In genomic region chr7:102244601-102245000, GRCh38 we compare ENCODE assay signal across 27 cellular contexts.
"Had no signal": no experiment of that assay in that cellular context is flagged by ENCODE, and none has a peak within 500 bp of the region (broad histone marks: within the 10 kb centered on the region; RNA-seq: fewer than 3 reads in every experiment).

No MANE protein-coding gene starts in this region.

- H3K27ac ChIP-seq: epithelial cell of prostate, esophagus squamous epithelium, pancreas, right atrium auricular region, stomach, suprapubic skin, tibial artery, WERI-Rb-1 had no signal

- H3K4me1 ChIP-seq: esophagus squamous epithelium, pancreas, right atrium auricular region, stomach, suprapubic skin, tibial artery had no signal

- H3K9me3 ChIP-seq: esophagus squamous epithelium, pancreas, right atrium auricular region, stomach, suprapubic skin, tibial artery had no signal

- ATAC-seq: activated CD4-positive, CD25-positive, alpha-beta regulatory T cell treated with anti-CD3 and anti-CD28 coated beads, Interleukin-2, amount 50 U/mL, for 24 hours; left cardiac atrium; left ventricle myocardium superior; pancreas; stimulated activated naive B cell treated with anti-CD40 and anti-IgM and Interleukin-4, amounts not matched to agents 10 μg/mL and 1 μg/mL and 100 μg/mL, for 72 hours had no signal

- FAIRE-seq: colon, pancreas, TTC549 had no signal

- H3K27me3 ChIP-seq: esophagus squamous epithelium, pancreas, right atrium auricular region, stomach, suprapubic skin, tibial artery had no signal

- DNase-seq: activated CD4-positive, alpha-beta T cell treated with anti-CD3 and anti-CD28 coated beads for 48 hours; activated CD4-positive, alpha-beta T cell treated with anti-CD3 and anti-CD28 coated beads, Interleukin-2, amount 50 U/mL, for 48 hours; activated CD8-positive, alpha-beta memory T cell treated with anti-CD3 and anti-CD28 coated beads for 24 hours; activated effector memory CD4-positive, alpha-beta T cell treated with Interleukin-2 at 50 U/mL for 16 hours; activated naive CD4-positive, alpha-beta T cell treated with Interleukin-2 at 50 U/mL for 16 hours; anterior cingulate cortex; dermis blood vessel endothelial cell; effector CD4-positive, alpha-beta T cell; esophagus squamous epithelium; foreskin melanocyte; left cardiac atrium; left ventricle myocardium superior; naive B cell; nucleus accumbens; stimulated activated CD4-positive, alpha-beta T cell treated with anti-CD3 and anti-CD28 coated beads, Interleukin-15, amount 100 ng/mL, for 24 hours; stimulated activated CD4-positive, alpha-beta T cell treated with anti-CD3 and anti-CD28 coated beads, Interleukin-2, amount 100 ng/mL, for 24 hours; stimulated activated naive B cell treated with anti-CD40 and anti-IgM and Interleukin-4, amounts not matched to agents 10 μg/mL and 1 μg/mL and 100 μg/mL, for 72 hours; stomach; tibial artery; WERI-Rb-1 had no signal

- H3K4me3 ChIP-seq: esophagus squamous epithelium, pancreas, right atrium auricular region, stomach, suprapubic skin, tibial artery had no signal
